23 cellular contexts compared by ENCODE assay signal in genomic region chr10:112722758-112723157, GRCh38.
DNase-seq lines count a peak whose midpoint lies in the region; ATAC-seq lines count a peak whose summit lies in the region.
"Had no signal": no experiment of that assay in that cellular context is flagged by ENCODE, and none has a peak within 500 bp of the region (broad histone marks: within the 10 kb centered on the region; RNA-seq: fewer than 3 reads in every experiment).

No MANE protein-coding gene starts in this region.

- no peaks in the 10 kb centered on the region for H3K27me3 ChIP-seq in HAP-1 (ENCODE audit: low read depth)
- H3K27me3 ChIP-seq: BE2C, MG63 had no signal

- H3K4me3 ChIP-seq in HAP-1 = no peak overlapping the region
- H3K4me3 ChIP-seq: MG63, SK-N-MC had no signal

- H3K9me3 ChIP-seq in HAP-1 = no peaks in the 10 kb centered on the region
- H3K9me3 ChIP-seq: BE2C, MG63 had no signal

- H3K36me3 ChIP-seq in HAP-1 (replicated peaks) = no peaks in the 10 kb centered on the region
- H3K36me3 ChIP-seq: BE2C, MG63 had no signal

- in situ Hi-C loops in HAP-1 (cut with MboI; ENCODE audit: low sequenced_read_pairs) = no loop called here

- ATAC-seq in HG03460 (IDR thresholded peaks at IDR 0.05; ENCODE audit: unreplicated experiment) (no peak), HG03045 (IDR thresholded peaks at IDR 0.05; ENCODE audit: unreplicated experiment) (no peak)
- ATAC-seq: Panc1 had no signal

- H3K4me1 ChIP-seq in HAP-1 = peaks cover 14% of the 10 kb centered on the region
- H3K4me1 ChIP-seq: BE2C had no signal

- DNase-seq in foreskin melanocyte (peak; percentile 72), medulla oblongata (ENCODE audit: extremely low spot score) (peak; percentile 73), pons (ENCODE audit: low spot score) (peak; percentile 91), NK-92 (lab: John Stamatoyannopoulos, UW; ENCODE audit: unreplicated experiment) (no peak), HAP-1 (ENCODE audit: low spot score in 2 of 2) (no peak)
- DNase-seq: BE2C; Calu3; CD8-positive, alpha-beta memory T cell; DMS53; IMR-90; KG1; MG63; NCI-H1105 treated with DMSO at 0.1 percent for 48 hours; NCI-H146; NCI-H1930; NCI-H2107; NCI-H446 treated with DMSO at 0.1 percent for 48 hours; NCI-H526; SHP77 had no signal

Comparison
In these comparisons a context has a peak if more than half of its experiments do, and no peak if none do; other contexts are left out.
1. DNase-seq: peak in foreskin melanocyte (single experiment), medulla oblongata (single experiment) and pons (single experiment); none in NK-92 (single experiment) and HAP-1 (0 of 2).